In the genomic region with DNA sequence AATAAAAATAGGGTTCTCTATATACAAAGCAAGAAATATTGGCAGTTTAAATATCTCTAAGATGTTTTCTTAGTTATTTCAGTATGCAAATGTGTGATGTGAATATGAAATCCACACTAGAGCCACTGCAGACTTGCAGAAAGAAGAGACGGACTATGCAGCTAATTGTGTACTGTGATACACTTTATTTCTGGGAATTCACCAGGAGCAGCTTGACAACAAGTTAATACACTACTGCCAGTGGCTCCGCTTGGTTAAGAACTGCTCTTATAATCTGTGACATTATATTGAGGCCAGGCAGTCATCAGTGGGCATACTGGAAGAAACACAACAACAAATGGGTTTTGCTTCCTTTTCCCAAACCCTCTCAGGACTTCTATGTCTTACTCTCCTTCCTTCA, we compare ENCODE assay signal across 21 cellular contexts.
"Had no signal": no experiment of that assay in that cellular context is flagged by ENCODE, and none has a peak within 500 bp of the region (broad histone marks: within the 10 kb centered on the region; RNA-seq: fewer than 3 reads in every experiment).

No MANE protein-coding gene starts in this region.

- H3K4me2 ChIP-seq: neural progenitor cell had no signal

- H3K9me3 ChIP-seq: esophagus squamous epithelium, prostate gland, right lobe of liver, tibial artery had no signal

- H2AFZ ChIP-seq: neural progenitor cell had no signal

- H3K4me1 ChIP-seq: esophagus squamous epithelium, neural progenitor cell, prostate gland, right lobe of liver had no signal

- H3K36me3 ChIP-seq: cardiac muscle cell, esophagus squamous epithelium, neural progenitor cell, prostate gland, right lobe of liver, tibial artery had no signal

- H3K9ac ChIP-seq: neural progenitor cell had no signal

- ATAC-seq: effector memory CD8-positive, alpha-beta T cell; left colon; naive thymus-derived CD4-positive, alpha-beta T cell; stimulated activated naive B cell treated with anti-CD40 and anti-IgM and Interleukin-4, amounts not matched to agents 10 μg/mL and 1 μg/mL and 100 μg/mL, for 72 hours had no signal

- H3K27me3 ChIP-seq: cardiac muscle cell, esophagus squamous epithelium, neural progenitor cell, right lobe of liver, tibial artery had no signal

- DNase-seq: dermis blood vessel endothelial cell; effector memory CD8-positive, alpha-beta T cell; erythroblast; esophagus squamous epithelium; foreskin melanocyte; head of caudate nucleus; hippocampal formation; left colon; mesendoderm; midbrain; naive thymus-derived CD4-positive, alpha-beta T cell; right lobe of liver; small intestine; stimulated activated CD4-positive, alpha-beta T cell treated with anti-CD3 and anti-CD28 coated beads, Interleukin-15, amount 100 ng/mL, for 24 hours; stimulated activated CD4-positive, alpha-beta T cell treated with anti-CD3 and anti-CD28 coated beads, Interleukin-2, amount 100 ng/mL, for 48 hours; stimulated activated naive B cell treated with anti-CD40 and anti-IgM and Interleukin-4, amounts not matched to agents 10 μg/mL and 1 μg/mL and 100 μg/mL, for 72 hours; tibial artery had no signal

- H3K4me3 ChIP-seq: cardiac muscle cell, coronary artery, esophagus squamous epithelium, neural progenitor cell, prostate gland, right lobe of liver, tibial artery had no signal

- H3K27ac ChIP-seq: cardiac muscle cell, coronary artery, esophagus squamous epithelium, neural progenitor cell, prostate gland, right lobe of liver, tibial artery had no signal
